ENCODE assay signal across 17 cellular contexts in genomic region chr17:37761065-37761464, GRCh38. TPM values are rescaled to one million over a fixed set of nuclear protein-coding genes. Genes with fewer than 3 reads are reported as not detected.
DNase-seq lines count a peak whose midpoint lies in the region; ATAC-seq and TF ChIP-seq lines count a peak whose summit lies in the region.
"Had no signal": no experiment of that assay in that cellular context is flagged by ENCODE, and none has a peak within 500 bp of the region (broad histone marks: within the 10 kb centered on the region; RNA-seq: fewer than 3 reads in every experiment).

No MANE protein-coding gene starts in this region.

- peaks cover 7 to 12% (median 11%) of the 10 kb centered on the region in 3 donors for H3K27me3 Mint-ChIP-seq in CD14-positive monocyte (ENCODE audit: low read depth in 3 of 3)
- H3K27me3 Mint-ChIP-seq in activated B cell treated with CpG ODN at 0.5 μM for 24 hours, result peaks cover 26% of the 10 kb centered on the region
- peaks cover 58 to 65% of the 10 kb centered on the region in 2 donors for H3K27me3 Mint-ChIP-seq in effector memory CD8-positive, alpha-beta T cell
- H3K27me3 Mint-ChIP-seq: dendritic cell treated with granulocyte-macrophage colony-stimulating factor and Interleukin-4, amounts not matched to agents 40 ng/mL and 50 ng/mL, for 4 days had no signal

- peak; percentile 42 for ATAC-seq in GM18873 (IDR thresholded peaks at IDR 0.05; ENCODE audit: low FRiP score, unreplicated experiment)
- ATAC-seq in HG03175 (IDR thresholded peaks at IDR 0.05; ENCODE audit: unreplicated experiment), result peak; percentile 64
- peak; percentile 68 for ATAC-seq in activated B cell treated with CpG ODN at 0.5 μM for 24 hours (ENCODE audit: low read depth)
- ATAC-seq in effector memory CD8-positive, alpha-beta T cell (replicated peaks), result no peak
- ATAC-seq: left lobe of liver, Right ventricle myocardium inferior had no signal

- H3K36me3 Mint-ChIP-seq in CD14-positive monocyte (no peaks in the 10 kb centered on the region), activated B cell treated with CpG ODN at 0.5 μM for 24 hours (ENCODE audit: low read depth) (no peaks in the 10 kb centered on the region)
- H3K36me3 Mint-ChIP-seq in effector memory CD8-positive, alpha-beta T cell (ENCODE audit: insufficient read depth), result peaks cover 4% of the 10 kb centered on the region

- no peaks in the 10 kb centered on the region for H3K9me3 Mint-ChIP-seq in CD14-positive monocyte
- H3K9me3 Mint-ChIP-seq in activated B cell treated with CpG ODN at 0.5 μM for 24 hours, result no peaks in the 10 kb centered on the region
- H3K9me3 Mint-ChIP-seq in effector memory CD8-positive, alpha-beta T cell, result no peaks in the 10 kb centered on the region
- H3K9me3 Mint-ChIP-seq: dendritic cell treated with granulocyte-macrophage colony-stimulating factor and Interleukin-4, amounts not matched to agents 40 ng/mL and 50 ng/mL, for 4 days; HFFc6 had no signal

- CTCF ChIA-PET in activated B cell treated with CpG ODN at 0.5 μM for 24 hours (lab: Charles Lee), result no interaction called here

- intact Hi-C loops in CD14-positive monocyte (cut with micrococcal nuclease), result loop anchor here in 1 of 2 donors (10.0 kb wide), 1 partner anchor 56 kb away; no protein-coding TSS in a partner anchor
- intact Hi-C loops in activated B cell treated with CpG ODN at 0.5 μM for 24 hours (cut with micrococcal nuclease), result loop anchor here (1.0 kb wide), 1 partner anchor 13 kb away; no protein-coding TSS in a partner anchor

- POLR2A ChIA-PET in activated B cell treated with CpG ODN at 0.5 μM for 24 hours (lab: Charles Lee), result interaction anchor here (1.1 to 2.8 kb wide), 3 partner anchors 10 to 17 kb away, joined by 5 to 12 read pairs (median 5); partner anchors contain the start of gene HNF1B

- no peak for TF ChIP-seq CTCF in CD14-positive monocyte (IDR thresholded peaks at IDR 0.05)
- TF ChIP-seq CTCF in activated B cell treated with CpG ODN at 0.5 μM for 24 hours (IDR thresholded peaks at IDR 0.05), result no peak

- H3K4me1 Mint-ChIP-seq in CD14-positive monocyte (peaks cover 43% of the 10 kb centered on the region), activated B cell treated with CpG ODN at 0.5 μM for 24 hours (peaks cover 21% of the 10 kb centered on the region)
- H3K4me1 Mint-ChIP-seq in effector memory CD8-positive, alpha-beta T cell (ENCODE audit: low read depth in 2 of 2), result peaks cover 3 to 13% of the 10 kb centered on the region in 2 donors

- DNase-seq in CD14-positive monocyte (ENCODE audit: low spot score) (no peak), activated B cell treated with CpG ODN at 0.5 μM for 24 hours (no peak), activated gamma-delta T cell treated with Interleukin-2 at 50 U/mL for 16 hours (no peak), NAMALWA (ENCODE audit: low spot score) (no peak)
- DNase-seq in effector memory CD8-positive, alpha-beta T cell, result no peak
- DNase-seq: C1 segment of cervical spinal cord, HFFc6, KG1, NCI-H2029, NCI-H748 treated with DMSO at 0.1 percent for 48 hours had no signal

- H3K27ac Mint-ChIP-seq in CD14-positive monocyte, result peak overlapping the region in 6 of 7 donors; percentile 48 to 87 (median 65)
- no peak overlapping the region for H3K27ac Mint-ChIP-seq in activated B cell treated with CpG ODN at 0.5 μM for 24 hours
- no peak overlapping the region for H3K27ac Mint-ChIP-seq in effector memory CD8-positive, alpha-beta T cell
- H3K27ac Mint-ChIP-seq: dendritic cell treated with granulocyte-macrophage colony-stimulating factor and Interleukin-4, amounts not matched to agents 40 ng/mL and 50 ng/mL, for 4 days; HFFc6 had no signal

- peak overlapping the region; percentile 64 to 80 for H3K4me3 Mint-ChIP-seq in CD14-positive monocyte
- H3K4me3 Mint-ChIP-seq in activated B cell treated with CpG ODN at 0.5 μM for 24 hours, result peak overlapping the region; percentile 50
- no peak overlapping the region for H3K4me3 Mint-ChIP-seq in effector memory CD8-positive, alpha-beta T cell
- H3K4me3 Mint-ChIP-seq: dendritic cell treated with granulocyte-macrophage colony-stimulating factor and Interleukin-4, amounts not matched to agents 40 ng/mL and 50 ng/mL, for 4 days; HFFc6 had no signal

RNA-seq across cellular contexts. Expression of gene HNF1B, which starts 16.2 kb away (rescaled TPM):
- not detected for polyA plus RNA-seq in CD14-positive monocyte
- 36.3 and 40.0 TPM in 2 replicates for total RNA-seq in activated B cell treated with CpG ODN at 0.5 μM for 24 hours
- total RNA-seq: Daoy, HFFc6, right atrium auricular region, Right ventricle myocardium inferior had no signal

Comparison
In these comparisons a context has a peak if more than half of its experiments do, and no peak if none do; other contexts are left out.
1. H3K27ac Mint-ChIP-seq: peak in CD14-positive monocyte (6 of 7); none in activated B cell treated with CpG ODN at 0.5 μM for 24 hours (single experiment) and effector memory CD8-positive, alpha-beta T cell (0 of 2).
2. H3K4me3 Mint-ChIP-seq: peak in CD14-positive monocyte (2 of 2) and activated B cell treated with CpG ODN at 0.5 μM for 24 hours (single experiment); none in effector memory CD8-positive, alpha-beta T cell (0 of 2).